In genomic region chr15:64070965-64071851, GRCh38 we compare ENCODE assay signal across 8 cellular contexts. TPM values are rescaled to one million over a fixed set of nuclear protein-coding genes. Genes with fewer than 3 reads are reported as not detected.
DNase-seq lines count a peak whose midpoint lies in the region; ATAC-seq and TF ChIP-seq lines count a peak whose summit lies in the region.

No MANE protein-coding gene starts in this region.

- H3K4me3 ChIP-seq in AG10803 (ENCODE audit: low read length) (no peak overlapping the region), fibroblast of mammary gland (ENCODE audit: control insufficient read depth, low read depth, low read length) (no peak overlapping the region)

- peak; percentile 72 for DNase-seq in AG10803 (ENCODE audit: low read depth)
- DNase-seq in OCI-M1 (lab: John Stamatoyannopoulos, UW): peak; percentile 17
- DNase-seq in fibroblast of mammary gland (ENCODE audit: low read depth): peak; percentile 94
- peak; percentile 50 for DNase-seq in omental fat pad (ENCODE audit: low spot score)
- no peak for DNase-seq in activated CD4-positive, CD25-positive, alpha-beta regulatory T cell (lab: John Stamatoyannopoulos, UW)

- peak; percentile 75 for ATAC-seq in omental fat pad (ENCODE audit: low FRiP score)
- no peak for ATAC-seq in HG03135 (IDR thresholded peaks at IDR 0.05; ENCODE audit: unreplicated experiment)
- no peak for ATAC-seq in GM19452 (IDR thresholded peaks at IDR 0.05; ENCODE audit: unreplicated experiment)
- ATAC-seq in GM18909 (IDR thresholded peaks at IDR 0.05; ENCODE audit: poor library complexity, unreplicated experiment): no peak

- TF ChIP-seq CTCF in AG10803 (conservative IDR thresholded peaks at IDR 0.05; ENCODE audit: low read length): no peak
- TF ChIP-seq CTCF in fibroblast of mammary gland (conservative IDR thresholded peaks at IDR 0.05; ENCODE audit: control insufficient read depth, insufficient read depth, low read depth, low read length): no peak
- TF ChIP-seq CTCF in omental fat pad (IDR thresholded peaks at IDR 0.05): no peak

RNA-seq across cellular contexts. Expression of gene CIAO2A, which starts 22.4 kb away (rescaled TPM):
- 10 to 100 TPM; 39.9 to 48.3 (median 40.5) TPM for total RNA-seq in omental fat pad

RNA-seq across cellular contexts. Expression of gene SNX1, which starts 24.6 kb away (rescaled TPM):
- 100 to 1,000 TPM; 104 to 125 (median 120) TPM for total RNA-seq in omental fat pad

RNA-seq across cellular contexts. Expression of gene DAPK2, which starts 24.9 kb away (rescaled TPM):
- total RNA-seq in omental fat pad: 10 to 100 TPM; 12.0 to 49.8 (median 25.6) TPM

Comparison
In these comparisons a context has a peak if more than half of its experiments do, and no peak if none do; other contexts are left out.
1. DNase-seq: peak in AG10803 (single experiment), OCI-M1 (single experiment), fibroblast of mammary gland (single experiment) and omental fat pad (single experiment); none in activated CD4-positive, CD25-positive, alpha-beta regulatory T cell (0 of 4).